In the genomic region with DNA sequence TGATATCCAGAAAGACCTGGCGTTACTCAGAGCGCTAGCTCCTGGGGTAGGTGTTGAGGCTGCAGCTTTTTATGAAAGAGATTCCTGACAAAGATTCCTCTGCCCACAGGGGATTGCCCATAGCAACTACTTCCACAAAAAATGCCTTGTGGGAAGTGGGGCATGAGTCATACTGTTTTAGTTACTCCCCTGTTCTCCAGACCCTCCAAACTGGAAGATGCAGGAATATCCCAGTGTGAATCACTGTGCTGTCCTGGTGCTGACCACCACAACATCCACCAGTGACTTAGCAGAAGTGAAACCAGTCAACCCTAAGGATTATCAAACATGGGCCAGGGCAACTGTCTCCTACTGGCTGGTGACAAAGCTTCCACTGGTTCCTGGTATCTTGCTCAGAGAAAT, we compare ENCODE assay signal across 12 cellular contexts.
A peak's percentile ranks its signal among the peaks of the same experiment; 100 is the strongest.
DNase-seq lines count a peak whose midpoint lies in the region; ATAC-seq and TF ChIP-seq lines count a peak whose summit lies in the region.
"Had no signal": no experiment of that assay in that cellular context is flagged by ENCODE, and none has a peak within 500 bp of the region (broad histone marks: within the 10 kb centered on the region; RNA-seq: fewer than 3 reads in every experiment).

No MANE protein-coding gene starts in this region.

- H3K27me3 ChIP-seq in BE2C (no peaks in the 10 kb centered on the region), MG63 (no peaks in the 10 kb centered on the region), Karpas-422 (ENCODE audit: low read length) (no peaks in the 10 kb centered on the region)
- H3K27me3 ChIP-seq: gastroesophageal sphincter had no signal

- no peak overlapping the region for H3K9ac ChIP-seq in Karpas-422 (ENCODE audit: low read length)

- H3K9me2 ChIP-seq in Karpas-422 (replicated peaks; ENCODE audit: insufficient read depth, low read length), result no peaks in the 10 kb centered on the region

- H3K27ac ChIP-seq in mesodermal cell (ENCODE audit: low read depth, low read length, severe bottlenecking), result peak overlapping the region; percentile 95
- no peak overlapping the region for H3K27ac ChIP-seq in Karpas-422 (ENCODE audit: low read length)
- H3K27ac ChIP-seq: gastroesophageal sphincter had no signal

- ATAC-seq in HG03139 (IDR thresholded peaks at IDR 0.05; ENCODE audit: unreplicated experiment) (no peak), HG02759 (IDR thresholded peaks at IDR 0.05; ENCODE audit: unreplicated experiment) (no peak)
- ATAC-seq: gastroesophageal sphincter had no signal

- H3K4me2 ChIP-seq in Karpas-422 (ENCODE audit: low read depth, low read length, poor library complexity, severe bottlenecking), result no peak overlapping the region

- TF ChIP-seq CTCF in BE2C (IDR thresholded peaks at IDR 0.05; ENCODE audit: low read depth, low read length), result no peak
- TF ChIP-seq CTCF in choroid plexus epithelial cell (conservative IDR thresholded peaks at IDR 0.05; ENCODE audit: low read depth, low read length), result no peak

- H3K36me3 ChIP-seq in BE2C (no peaks in the 10 kb centered on the region), MG63 (no peaks in the 10 kb centered on the region), mesodermal cell (ENCODE audit: control insufficient read depth, insufficient read depth, low read length) (peaks cover 6% of the 10 kb centered on the region), Karpas-422 (ENCODE audit: insufficient read depth, low read length) (no peaks in the 10 kb centered on the region)
- H3K36me3 ChIP-seq: gastroesophageal sphincter had no signal

- no peaks in the 10 kb centered on the region for H3K9me3 ChIP-seq in BE2C
- peaks cover 5% of the 10 kb centered on the region; the same call in 1 of the 2 replicates for H3K9me3 ChIP-seq in MG63
- H3K9me3 ChIP-seq in mesodermal cell (ENCODE audit: control insufficient read depth, low read length), result no peaks in the 10 kb centered on the region
- peaks cover 17% of the 10 kb centered on the region for H3K9me3 ChIP-seq in Karpas-422 (ENCODE audit: low read length)
- H3K9me3 ChIP-seq: gastroesophageal sphincter had no signal

- H3K4me3 ChIP-seq in BE2C (ENCODE audit: low read depth, low read length) (no peak overlapping the region), MG63 (no peak overlapping the region), choroid plexus epithelial cell (ENCODE audit: low read depth, low read length) (no peak overlapping the region), mesodermal cell (ENCODE audit: extremely low read depth, insufficient read depth, low read length, poor library complexity, severe bottlenecking) (no peak overlapping the region), Karpas-422 (ENCODE audit: low read length) (no peak overlapping the region)
- H3K4me3 ChIP-seq: gastroesophageal sphincter had no signal

- no peaks in the 10 kb centered on the region for H3K79me2 ChIP-seq in Karpas-422 (ENCODE audit: low read length)

- H4K20me1 ChIP-seq in Karpas-422 (ENCODE audit: insufficient read depth, low read depth, low read length), result no peaks in the 10 kb centered on the region

- H3K4me1 ChIP-seq in BE2C, result peaks cover 15% of the 10 kb centered on the region; the same call in 1 of the 2 replicates
- peaks cover 76% of the 10 kb centered on the region for H3K4me1 ChIP-seq in mesodermal cell (ENCODE audit: control insufficient read depth, insufficient read depth, low read length, poor library complexity, severe bottlenecking)
- no peaks in the 10 kb centered on the region for H3K4me1 ChIP-seq in Karpas-422 (ENCODE audit: low read length)

- peak; percentile 10 for DNase-seq in BE2C
- DNase-seq in MG63, result peak; percentile 38
- peak; percentile 72 for DNase-seq in choroid plexus epithelial cell (ENCODE audit: low read depth)
- no peak for DNase-seq in Karpas-422
- DNase-seq in activated CD8-positive, alpha-beta memory T cell treated with anti-CD3 and anti-CD28 coated beads, Interleukin-2, amount 50 U/mL, for 48 hours, result no peak
- DNase-seq: activated B cell treated with CpG ODN at 0.5 μM for 24 hours; activated naive CD4-positive, alpha-beta T cell treated with anti-CD3 and anti-CD28 coated beads, Interleukin-2, amount 10 ng/mL, durations not matched to agents 7 days and 5 days; NK-92 treated with Interleukin-12 subunit alpha and Interleukin-12 subunit beta, amount 100 ng/mL, for 24 hours had no signal

- no peak overlapping the region for H2AFZ ChIP-seq in Karpas-422 (ENCODE audit: low read length)

- WGBS in mesodermal cell (ENCODE audit: insufficient coverage in 2 of 2), 2 experiments, result 100% methylated on average over 1 of the region's 2 CpGs; no CpG with 5 or more reads in 1 of the 2 experiments

Comparison
In these comparisons a context has a peak if more than half of its experiments do, and no peak if none do; other contexts are left out.
1. DNase-seq: peak in BE2C (single experiment), MG63 (single experiment) and choroid plexus epithelial cell (single experiment); none in Karpas-422 (single experiment) and activated CD8-positive, alpha-beta memory T cell treated with anti-CD3 and anti-CD28 coated beads, Interleukin-2, amount 50 U/mL, for 48 hours (single experiment).